In the genomic region with DNA sequence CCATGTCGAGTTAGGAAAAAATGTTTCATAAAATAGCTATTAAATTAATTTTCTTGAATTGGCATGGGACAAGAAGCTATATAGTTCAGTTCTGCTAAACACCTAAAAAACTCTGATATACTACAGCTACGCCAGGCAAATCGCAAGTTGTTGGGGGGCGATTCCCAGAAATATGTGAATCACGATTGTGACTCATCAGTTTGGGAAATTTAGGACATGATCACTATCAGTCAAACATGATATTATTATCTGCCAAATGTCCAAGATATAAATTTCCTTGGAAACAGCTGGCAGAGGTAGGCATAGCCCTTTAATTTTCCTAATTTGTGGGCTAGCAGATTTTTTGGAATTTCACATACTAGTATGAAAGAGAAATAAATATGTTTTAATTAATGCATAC, we compare ENCODE assay signal across 25 cellular contexts.
"Had no signal": no experiment of that assay in that cellular context is flagged by ENCODE, and none has a peak within 500 bp of the region (broad histone marks: within the 10 kb centered on the region; RNA-seq: fewer than 3 reads in every experiment).

No MANE protein-coding gene starts in this region.

- FAIRE-seq: TTC549 had no signal

- ATAC-seq: activated CD4-positive, CD25-positive, alpha-beta regulatory T cell treated with anti-CD3 and anti-CD28 coated beads, Interleukin-2, amount 50 U/mL, for 24 hours; activated naive CD8-positive, alpha-beta T cell treated with anti-CD3 and anti-CD28 coated beads, Interleukin-2, amount 50 U/mL, for 24 hours; esophagus mucosa; foreskin keratinocyte; heart left ventricle; naive thymus-derived CD8-positive, alpha-beta T cell; right lobe of liver had no signal

- H3K4me3 ChIP-seq: heart left ventricle, neural progenitor cell, right lobe of liver, skin epidermis, uterus had no signal

- H3K27me3 ChIP-seq: foreskin keratinocyte, heart left ventricle, neural progenitor cell, right lobe of liver, uterus had no signal

- H3K27ac ChIP-seq: foreskin keratinocyte, heart left ventricle, neural progenitor cell, right lobe of liver, skin epidermis, uterus, VCaP had no signal

- H3K4me1 ChIP-seq: uterus had no signal

- H3K36me3 ChIP-seq: neural progenitor cell, right lobe of liver, uterus had no signal

- DNase-seq: activated CD4-positive, alpha-beta T cell treated with anti-CD3 and anti-CD28 coated beads for 48 hours; activated CD4-positive, alpha-beta T cell treated with anti-CD3 and anti-CD28 coated beads, Interleukin-2, amount 50 U/mL, for 48 hours; activated CD8-positive, alpha-beta memory T cell treated with anti-CD3 and anti-CD28 coated beads, Interleukin-2, amount 50 U/mL, for 4 hours; activated gamma-delta T cell treated with Interleukin-2 at 50 U/mL for 16 hours; activated naive CD8-positive, alpha-beta T cell treated with anti-CD3 and anti-CD28 coated beads, Interleukin-2, amount 50 U/mL, for 24 hours; activated T-cell treated with anti-CD3 and anti-CD28 coated beads, Interleukin-2, amount 50 U/mL, for 1 hour; caudate nucleus; cortex of kidney; foreskin keratinocyte; heart left ventricle; hypothalamus; immature natural killer cell; midbrain; naive thymus-derived CD8-positive, alpha-beta T cell; right lobe of liver; stimulated activated CD4-positive, alpha-beta T cell treated with anti-CD3 and anti-CD28 coated beads, Interleukin-12 subunit alpha, Interleukin-12 subunit beta, amount 100 ng/mL, for 4 hours; stimulated activated CD4-positive, alpha-beta T cell treated with anti-CD3 and anti-CD28 coated beads, Interleukin-4, amount 100 ng/mL, for 1 hour; T-helper 9 cell; uterus had no signal

- H3K9me3 ChIP-seq: right lobe of liver, uterus had no signal
